In genomic region chr4:6988016-6988715, GRCh38 we compare ENCODE assay signal across 8 cellular contexts. TPM values are rescaled to one million over a fixed set of nuclear protein-coding genes. Genes with fewer than 3 reads are reported as not detected.
DNase-seq lines count a peak whose midpoint lies in the region; ATAC-seq and TF ChIP-seq lines count a peak whose summit lies in the region.

No MANE protein-coding gene starts in this region.

- no peak for DNase-seq in cardiac muscle cell (ENCODE audit: low read depth in 1 of 2, low spot score in 1 of 2)
- DNase-seq in left ventricle myocardium superior: no peak
- peak; percentile 7 for DNase-seq in amniotic epithelial cell (ENCODE audit: low read depth)
- DNase-seq in right lobe of liver: no peak
- DNase-seq in upper lobe of right lung: no peak
- no peak for DNase-seq in putamen (ENCODE audit: low spot score)
- DNase-seq in SW 1271 (lab: John Stamatoyannopoulos, UW): no peak

- no peaks in the 10 kb centered on the region for H3K27me3 ChIP-seq in cardiac muscle cell
- H3K27me3 ChIP-seq in right lobe of liver: no peaks in the 10 kb centered on the region
- H3K27me3 ChIP-seq in upper lobe of right lung: no peaks in the 10 kb centered on the region

- H3K36me3 ChIP-seq in cardiac muscle cell (no peaks in the 10 kb centered on the region), right lobe of liver (peaks cover 0 to 2% (median 0%) of the 10 kb centered on the region in 4 donors), upper lobe of right lung (peaks cover under 1% of the 10 kb centered on the region)

- H3K4me1 ChIP-seq in cardiac muscle cell (ENCODE audit: low read depth) (peaks cover 24% of the 10 kb centered on the region), right lobe of liver (peaks cover 0 to 55% (median 18%) of the 10 kb centered on the region in 4 donors), upper lobe of right lung (peaks cover 56% of the 10 kb centered on the region)

- 39% methylated on average over 8 of the region's 13 CpGs for WGBS in right lobe of liver (ENCODE audit: insufficient coverage, low coverage, low lambda C conversion rate, missing lambda C conversion rate)

- H3K4me3 ChIP-seq in cardiac muscle cell (peak overlapping the region; percentile 76), right lobe of liver (peak overlapping the region; percentile 71 to 88 (median 72)), upper lobe of right lung (peak overlapping the region; percentile 66)

- intact Hi-C loops in left ventricle myocardium superior (cut with micrococcal nuclease): loop anchor here (10.0 kb wide), 1 partner anchor 57 kb away; the partner anchor contains the start of gene TADA2B
- intact Hi-C loops in right lobe of liver (cut with DNase I): loop anchor here in 1 of 2 donors (10.0 kb wide), 1 partner anchor 63 kb away; no protein-coding TSS in a partner anchor
- intact Hi-C loops in upper lobe of right lung (cut with DNase I): no loop called here

- TF ChIP-seq POLR2A in right lobe of liver (IDR thresholded peaks at IDR 0.05): no peak

- H3K27ac ChIP-seq in cardiac muscle cell (peak overlapping the region; percentile 92), right lobe of liver (peak overlapping the region in 1 of 3 donors; percentile 63), upper lobe of right lung (peak overlapping the region; percentile 71)

- H3K9me3 ChIP-seq in cardiac muscle cell (ENCODE audit: low read depth): no peaks in the 10 kb centered on the region
- H3K9me3 ChIP-seq in right lobe of liver: no peaks in the 10 kb centered on the region
- no peaks in the 10 kb centered on the region for H3K9me3 ChIP-seq in upper lobe of right lung

- ATAC-seq in left ventricle myocardium superior (no peak), right lobe of liver (no peak), upper lobe of right lung (no peak), HG02885 (IDR thresholded peaks at IDR 0.05; ENCODE audit: poor library complexity, unreplicated experiment) (no peak)

- TF ChIP-seq CTCF in cardiac muscle cell (IDR thresholded peaks at IDR 0.05; ENCODE audit: low read depth, low read length) (no peak), right lobe of liver (IDR thresholded peaks at IDR 0.05) (no peak), upper lobe of right lung (IDR thresholded peaks at IDR 0.05) (no peak)

RNA-seq across cellular contexts. Expression of gene TADA2B, which starts 55.0 kb away (rescaled TPM):
- total RNA-seq in cardiac muscle cell (21.3 and 29.0 TPM in 2 replicates), left ventricle myocardium superior (34.6 TPM), right lobe of liver (10 to 100 TPM; 12.1 to 16.3 (median 14.0) TPM), upper lobe of right lung (23.2 TPM)
- polyA plus RNA-seq in cardiac muscle cell: 21.5 and 22.0 TPM in 2 replicates
